ENCODE assay signal across 8 cellular contexts in genomic region chr2:202911513-202912341, GRCh38. TPM values are rescaled to one million over a fixed set of nuclear protein-coding genes. Genes with fewer than 3 reads are reported as not detected.
DNase-seq lines count a peak whose midpoint lies in the region; ATAC-seq and TF ChIP-seq lines count a peak whose summit lies in the region.

A gene with protein sequence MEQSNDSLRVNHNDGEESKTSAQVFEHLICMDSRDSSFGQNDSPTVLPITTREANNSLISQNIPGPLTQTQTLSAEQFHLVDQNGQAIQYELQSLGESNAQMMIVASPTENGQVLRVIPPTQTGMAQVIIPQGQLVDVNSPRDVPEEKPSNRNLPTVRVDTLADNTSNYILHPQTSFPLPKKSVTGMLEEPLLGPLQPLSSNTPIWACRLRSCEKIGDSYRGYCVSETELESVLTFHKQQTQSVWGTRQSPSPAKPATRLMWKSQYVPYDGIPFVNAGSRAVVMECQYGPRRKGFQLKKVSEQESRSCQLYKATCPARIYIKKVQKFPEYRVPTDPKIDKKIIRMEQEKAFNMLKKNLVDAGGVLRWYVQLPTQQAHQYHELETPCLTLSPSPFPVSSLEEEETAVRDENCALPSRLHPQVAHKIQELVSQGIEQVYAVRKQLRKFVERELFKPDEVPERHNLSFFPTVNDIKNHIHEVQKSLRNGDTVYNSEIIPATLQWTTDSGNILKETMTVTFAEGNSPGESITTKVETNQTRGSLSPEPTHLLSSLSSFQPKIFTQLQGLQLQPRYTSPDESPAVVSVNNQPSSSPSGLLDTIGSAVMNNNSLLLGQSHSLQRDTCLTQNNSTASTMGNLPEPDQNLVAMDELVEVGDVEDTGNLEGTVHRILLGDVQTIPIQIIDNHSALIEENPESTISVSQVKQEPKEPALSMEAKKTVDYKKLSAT (plus strand): TSS chr2:202912275. CDS start chr2:202941903, 29,628 bp downstream.
WDR12 (minus strand) TSS chr2:202911673; CDS start chr2:202911476, 197 bp downstream.

- H3K36me3 ChIP-seq in BLaER1 treated with 17β-estradiol and CSF1 and Interleukin-3, amounts not matched to agents 10 nM and 100 nM = peaks cover 0 to 30% (median 20%) of the 10 kb centered on the region in 11 experiments; a peak in 18 of 22 replicates

- H3K9ac ChIP-seq in BLaER1 treated with 17β-estradiol and CSF1 and Interleukin-3, amounts not matched to agents 10 nM and 100 nM = peak within 1 kb of the TSS; percentile 80 to 94 (median 89)

- H3K27ac ChIP-seq in BLaER1 treated with 17β-estradiol and CSF1 and Interleukin-3, amounts not matched to agents 10 nM and 100 nM = peak within 1 kb of the TSS; percentile 69 to 97 (median 91)
- peak within 1 kb of the TSS; percentile 45 to 86 for H3K27ac ChIP-seq in coronary artery

- H3K4me2 ChIP-seq in BLaER1 treated with 17β-estradiol and CSF1 and Interleukin-3, amounts not matched to agents 10 nM and 100 nM = peak within 1 kb of the TSS; percentile 86 to 97 (median 90)

- peak within 1 kb of the TSS; percentile 75 to 89 (median 81) for H3K4me3 ChIP-seq in BLaER1 treated with 17β-estradiol and CSF1 and Interleukin-3, amounts not matched to agents 10 nM and 100 nM
- H3K4me3 ChIP-seq in coronary artery = peak within 1 kb of the TSS; percentile 77

- peak; percentile 68 for ATAC-seq in GM19328 (IDR thresholded peaks at IDR 0.05; ENCODE audit: unreplicated experiment)
- ATAC-seq in HG03469 (IDR thresholded peaks at IDR 0.05; ENCODE audit: unreplicated experiment) = peak; percentile 54
- ATAC-seq in left colon = peak; percentile 92

- peaks cover 25 to 35% (median 31%) of the 10 kb centered on the region in 10 experiments for H3K4me1 ChIP-seq in BLaER1 treated with 17β-estradiol and CSF1 and Interleukin-3, amounts not matched to agents 10 nM and 100 nM

- peak within 1 kb of the TSS; percentile 99 for H3K4me3 Mint-ChIP-seq in activated CD4-positive, alpha-beta T cell treated with anti-CD3 and anti-CD28 coated beads, Interleukin-2, amount 10 ng/mL, durations not matched to agents 24 days and 14 days

- H3K27me3 ChIP-seq in BLaER1 treated with 17β-estradiol and CSF1 and Interleukin-3, amounts not matched to agents 10 nM and 100 nM = no peaks in the 10 kb centered on the region

- peaks cover 24% of the 10 kb centered on the region for H3K4me1 Mint-ChIP-seq in activated CD4-positive, alpha-beta T cell treated with anti-CD3 and anti-CD28 coated beads, Interleukin-2, amount 10 ng/mL, durations not matched to agents 24 days and 14 days

- no peaks in the 10 kb centered on the region for H3K27me3 Mint-ChIP-seq in activated CD4-positive, alpha-beta T cell treated with anti-CD3 and anti-CD28 coated beads, Interleukin-2, amount 10 ng/mL, durations not matched to agents 24 days and 14 days

- H3K9me3 Mint-ChIP-seq in activated CD4-positive, alpha-beta T cell treated with anti-CD3 and anti-CD28 coated beads, Interleukin-2, amount 10 ng/mL, durations not matched to agents 24 days and 14 days = no peaks in the 10 kb centered on the region

- intact Hi-C loops in activated CD4-positive, alpha-beta T cell treated with anti-CD3 and anti-CD28 coated beads, Interleukin-2, amount 10 ng/mL, durations not matched to agents 24 days and 14 days (cut with micrococcal nuclease) = loop anchor here (1.0 kb wide), 3 partner anchors 40 to 327 kb away; partner anchors contain the start of genes ICA1L and NBEAL1
- intact Hi-C loops in left colon (cut with DNase I, micrococcal nuclease) = no loop called here

- H3K9me3 ChIP-seq in BLaER1 treated with 17β-estradiol and CSF1 and Interleukin-3, amounts not matched to agents 10 nM and 100 nM (replicated peaks in 1 of 11) = no peaks in the 10 kb centered on the region; a peak in 2 of 22 replicates

- peaks cover 0 to 31% (median 19%) of the 10 kb centered on the region in 11 experiments; a peak in 11 of 22 replicates for H4K20me1 ChIP-seq in BLaER1 treated with 17β-estradiol and CSF1 and Interleukin-3, amounts not matched to agents 10 nM and 100 nM

- no peak for TF ChIP-seq CTCF in coronary artery (IDR thresholded peaks at IDR 0.05)

- DNase-seq in NCI-H526 (lab: John Stamatoyannopoulos, UW) = peak; percentile 96 to 97
- DNase-seq in activated CD4-positive, alpha-beta T cell treated with anti-CD3 and anti-CD28 coated beads, Interleukin-2, amount 10 ng/mL, durations not matched to agents 24 days and 14 days = peak; percentile 97
- peak; percentile 91 for DNase-seq in coronary artery (ENCODE audit: low spot score)
- DNase-seq in left colon = peak; percentile 95 to 96
- DNase-seq in stimulated activated CD4-positive, alpha-beta T cell treated with anti-CD3 and anti-CD28 coated beads, Interleukin-1b, Interleukin-23, amount 100 ng/mL, for 4 hours (ENCODE audit: low read depth in 2 of 2) = peak; percentile 79 to 84

- peaks cover 19% of the 10 kb centered on the region for H3K36me3 Mint-ChIP-seq in activated CD4-positive, alpha-beta T cell treated with anti-CD3 and anti-CD28 coated beads, Interleukin-2, amount 10 ng/mL, durations not matched to agents 24 days and 14 days (ENCODE audit: low read depth)

- peak within 1 kb of the TSS; percentile 95 for H3K27ac Mint-ChIP-seq in activated CD4-positive, alpha-beta T cell treated with anti-CD3 and anti-CD28 coated beads, Interleukin-2, amount 10 ng/mL, durations not matched to agents 24 days and 14 days

RNA-seq across cellular contexts. Expression of the first gene that starts in this region (rescaled TPM):
- total RNA-seq in activated CD4-positive, alpha-beta T cell treated with anti-CD3 and anti-CD28 coated beads, Interleukin-2, amount 10 ng/mL, durations not matched to agents 24 days and 14 days = 3.9 and 4.3 TPM in 2 replicates
- total RNA-seq in left colon = 1 to 10 TPM; 7.8 to 8.8 TPM

RNA-seq across cellular contexts. Expression of gene WDR12, which starts in this region (rescaled TPM):
- total RNA-seq in activated CD4-positive, alpha-beta T cell treated with anti-CD3 and anti-CD28 coated beads, Interleukin-2, amount 10 ng/mL, durations not matched to agents 24 days and 14 days = 161 and 167 TPM in 2 replicates
- total RNA-seq in left colon = 10 to 100 TPM; 29.3 to 34.7 TPM

Comparison
In these comparisons a context has a peak if more than half of its experiments do, and no peak if none do; other contexts are left out.
1. Peak in every context shown above with its lines: DNase-seq, ATAC-seq, H3K4me3 ChIP-seq and H3K27ac ChIP-seq.